12 cellular contexts compared by ENCODE assay signal in genomic region chr6:26502169-26502568, GRCh38. TPM values are rescaled to one million over a fixed set of nuclear protein-coding genes. Genes with fewer than 3 reads are reported as not detected.
DNase-seq lines count a peak whose midpoint lies in the region; ATAC-seq lines count a peak whose summit lies in the region.
"Had no signal": no experiment of that assay in that cellular context is flagged by ENCODE, and none has a peak within 500 bp of the region (broad histone marks: within the 10 kb centered on the region; RNA-seq: fewer than 3 reads in every experiment).

No MANE protein-coding gene starts in this region.

- H3K36me3 Mint-ChIP-seq in T-helper 17 cell (ENCODE audit: low read depth) = peaks cover 5% of the 10 kb centered on the region

- H3K4me1 Mint-ChIP-seq in T-helper 17 cell = peaks cover 17% of the 10 kb centered on the region

- peak; percentile 78 for DNase-seq in DMS53 (lab: John Stamatoyannopoulos, UW)
- DNase-seq in T-helper 17 cell = no peak
- DNase-seq in mesendoderm = peak; percentile 21
- DNase-seq in stimulated activated CD4-positive, alpha-beta T cell treated with anti-CD3 and anti-CD28 coated beads, Interleukin-2, amount 100 ng/mL, for 24 hours = no peak
- no peak for DNase-seq in SW480 (ENCODE audit: low spot score)
- no peak for DNase-seq in SIG-M5 (lab: John Stamatoyannopoulos, UW)
- DNase-seq: brain microvascular endothelial cell had no signal

- H3K4me3 Mint-ChIP-seq in T-helper 17 cell = peak overlapping the region; percentile 79

- no peak overlapping the region for H3K4ac ChIP-seq in mesendoderm (ENCODE audit: low read depth, low read length)

- no peaks in the 10 kb centered on the region for H3K79me1 ChIP-seq in mesendoderm (ENCODE audit: low read length)

- H3K18ac ChIP-seq in mesendoderm (ENCODE audit: low read length) = no peak overlapping the region

- no peak overlapping the region for H2BK15ac ChIP-seq in mesendoderm (replicated peaks; ENCODE audit: low read depth)

- H3K9me3 ChIP-seq in T-helper 17 cell (ENCODE audit: control insufficient read depth, low read length, poor library complexity, severe bottlenecking) = no peaks in the 10 kb centered on the region

- no peak overlapping the region for H3K9ac ChIP-seq in mesendoderm (ENCODE audit: low read length)

- H3K4me1 ChIP-seq in mesendoderm (ENCODE audit: control insufficient read depth, low read depth, low read length) = no peaks in the 10 kb centered on the region

- peaks cover 16% of the 10 kb centered on the region for H3K27me3 ChIP-seq in mesendoderm (ENCODE audit: insufficient read depth, low read length, poor library complexity)

- peak; percentile 62 for ATAC-seq in GM21515 (IDR thresholded peaks at IDR 0.05; ENCODE audit: unreplicated experiment)
- no peak for ATAC-seq in T-helper 17 cell
- ATAC-seq in HG02884 (IDR thresholded peaks at IDR 0.05; ENCODE audit: unreplicated experiment) = no peak

- no peaks in the 10 kb centered on the region for H3K79me2 ChIP-seq in mesendoderm (ENCODE audit: control insufficient read depth, insufficient read depth, low read length)

- H3K27me3 Mint-ChIP-seq in T-helper 17 cell = peaks cover 37% of the 10 kb centered on the region

- H3K4me2 ChIP-seq in mesendoderm (ENCODE audit: low read length) = no peak overlapping the region

- no peaks in the 10 kb centered on the region for H3K36me3 ChIP-seq in mesendoderm (ENCODE audit: control insufficient read depth, insufficient read depth, low read length)
- H3K36me3 ChIP-seq: brain microvascular endothelial cell had no signal

- no peak overlapping the region for H4K8ac ChIP-seq in mesendoderm (ENCODE audit: low read depth, low read length)

- H3K23ac ChIP-seq in mesendoderm (ENCODE audit: low read length) = no peak overlapping the region

- no peak overlapping the region for H3K27ac ChIP-seq in mesendoderm (ENCODE audit: low read depth, low read length)
- H3K27ac ChIP-seq: brain microvascular endothelial cell had no signal

- no peak overlapping the region for H2BK120ac ChIP-seq in mesendoderm (ENCODE audit: low read depth, low read length)

- no peak overlapping the region for H3K56ac ChIP-seq in mesendoderm (ENCODE audit: low read length)

- H2AK5ac ChIP-seq in mesendoderm (ENCODE audit: low read length) = no peak overlapping the region

- H4K5ac ChIP-seq in mesendoderm (ENCODE audit: low read length) = no peak overlapping the region

- no peak overlapping the region for H2BK5ac ChIP-seq in mesendoderm (ENCODE audit: low read length)

- H3K4me3 ChIP-seq in mesendoderm (ENCODE audit: low read length) = no peak overlapping the region

- peak overlapping the region; percentile 74 for H3K27ac Mint-ChIP-seq in T-helper 17 cell

RNA-seq across cellular contexts. Expression of gene BTN1A1, which starts 2.1 kb away (rescaled TPM):
- total RNA-seq in T-helper 17 cell = under 1 TPM in 1 of 2 donors, not detected in 1; 0.10 TPM
- polyA plus RNA-seq in mesendoderm (2013, experiment 1 of 2) = 0.08 TPM
- polyA plus RNA-seq in mesendoderm (2013, experiment 2 of 2) = 0.07 TPM
- total RNA-seq: HT1080, liver, SK-MEL-5 had no signal

RNA-seq across cellular contexts. Expression of gene HMGN4, which starts 36.0 kb away (rescaled TPM):
- total RNA-seq in T-helper 17 cell = 10 to 100 TPM; 54.7 to 60.1 TPM
- 28.8 TPM for polyA plus RNA-seq in mesendoderm (2013, experiment 1 of 2)
- polyA plus RNA-seq in mesendoderm (2013, experiment 2 of 2) = 30.9 TPM

RNA-seq across cellular contexts. Expression of gene BTN2A1, which starts 44.4 kb away (rescaled TPM):
- total RNA-seq in T-helper 17 cell = 10 to 100 TPM; 25.9 to 27.9 TPM
- 8.8 TPM for polyA plus RNA-seq in mesendoderm (2013, experiment 1 of 2)
- polyA plus RNA-seq in mesendoderm (2013, experiment 2 of 2) = 8.8 TPM

Comparison
In these comparisons a context has a peak if more than half of its experiments do, and no peak if none do; other contexts are left out.
1. DNase-seq: peak in DMS53 (single experiment) and mesendoderm (single experiment); none in T-helper 17 cell (0 of 3), stimulated activated CD4-positive, alpha-beta T cell treated with anti-CD3 and anti-CD28 coated beads, Interleukin-2, amount 100 ng/mL, for 24 hours (0 of 2), SW480 (single experiment) and SIG-M5 (single experiment).